ENCODE assay signal across 23 cellular contexts in genomic region chr7:134280508-134280907, GRCh38.
"Had no signal": no experiment of that assay in that cellular context is flagged by ENCODE, and none has a peak within 500 bp of the region (broad histone marks: within the 10 kb centered on the region; RNA-seq: fewer than 3 reads in every experiment).

No MANE protein-coding gene starts in this region.

- H3K27ac ChIP-seq: colonic mucosa, coronary artery, dorsolateral prefrontal cortex, epithelial cell of prostate, esophagus muscularis mucosa, esophagus squamous epithelium, foreskin keratinocyte, gastrocnemius medialis, gastroesophageal sphincter, heart left ventricle, heart right ventricle had no signal

- H3K27me3 ChIP-seq: colonic mucosa, esophagus muscularis mucosa, gastrocnemius medialis, gastroesophageal sphincter had no signal

- H3K9me3 ChIP-seq: colonic mucosa, esophagus muscularis mucosa, esophagus squamous epithelium, gastrocnemius medialis, gastroesophageal sphincter, heart left ventricle, heart right ventricle had no signal

- H3K36me3 ChIP-seq: colonic mucosa, esophagus muscularis mucosa, esophagus squamous epithelium, gastrocnemius medialis, gastroesophageal sphincter, heart left ventricle, heart right ventricle had no signal

- DNase-seq: colonic mucosa; cortex of kidney; dermis blood vessel endothelial cell; dorsolateral prefrontal cortex; effector CD4-positive, alpha-beta T cell; effector CD8-positive, alpha-beta T cell; effector memory CD4-positive, alpha-beta T cell; effector memory CD8-positive, alpha-beta T cell; endodermal cell; erythroblast; esophagus squamous epithelium; foreskin fibroblast; foreskin keratinocyte; foreskin melanocyte; gastrocnemius medialis; glutamatergic neuron; head of caudate nucleus; heart left ventricle; heart right ventricle had no signal

- H3K4me3 ChIP-seq: colonic mucosa, coronary artery, dorsolateral prefrontal cortex, esophagus muscularis mucosa, esophagus squamous epithelium, gastrocnemius medialis, gastroesophageal sphincter, heart left ventricle, heart right ventricle had no signal
